ENCODE assay signal across 20 cellular contexts in genomic region chr12:107309020-107309419, GRCh38.
DNase-seq lines count a peak whose midpoint lies in the region; ATAC-seq, FAIRE-seq and TF ChIP-seq lines count a peak whose summit lies in the region.
"Had no signal": no experiment of that assay in that cellular context is flagged by ENCODE, and none has a peak within 500 bp of the region (broad histone marks: within the 10 kb centered on the region; RNA-seq: fewer than 3 reads in every experiment).

No MANE protein-coding gene starts in this region.

- 97% methylated on average over 3 of the region's 4 CpGs; no CpG with 5 or more reads in 1 of the 2 experiments for WGBS in H1 (ENCODE audit: extremely low coverage in 1 of 2, insufficient coverage in 1 of 2, insufficient read length in 1 of 2, insufficient replicate concordance in 2 of 2, low coverage in 1 of 2, low lambda C conversion rate in 2 of 2, missing lambda C conversion rate in 1 of 2), 2 experiments
- WGBS in gastroesophageal sphincter (ENCODE audit: low coverage in 1 of 2), 2 donors: 83% methylated on average over 2 of the region's 4 CpGs; no CpG with 5 or more reads in 1 of the 2 donors

- POLR2A ChIA-PET in T-cell (lab: Charles Lee): interaction anchor here (0.7 to 0.9 kb wide), 3 partner anchors 12 to 229 kb away, joined by 3 to 5 read pairs (median 3); no protein-coding TSS in a partner anchor
- POLR2A ChIA-PET in H1 (lab: Charles Lee; ENCODE audit: partially characterized antibody): interaction anchor here (0.7 kb wide), 2 partner anchors 99 to 447 kb away, joined by 3 read pairs; no protein-coding TSS in a partner anchor

- no peak overlapping the region for H2AK5ac ChIP-seq in H1 (ENCODE audit: low read depth, low read length)

- H2BK15ac ChIP-seq in H1 (ENCODE audit: low read length): no peak overlapping the region

- H3K4me2 ChIP-seq in H1 (ENCODE audit: insufficient read depth in 1 of 2, low read depth in 2 of 2, low read length in 2 of 2): no peak overlapping the region

- H3K79me2 ChIP-seq in H1 (ENCODE audit: control insufficient read depth in 1 of 2, insufficient read depth in 2 of 2, low read length in 2 of 2): no peaks in the 10 kb centered on the region

- no peaks in the 10 kb centered on the region for H3K9me3 ChIP-seq in CD4-positive, CD25-positive, alpha-beta regulatory T cell (ENCODE audit: control insufficient read depth in 2 of 2, low read length in 2 of 2)
- H3K9me3 ChIP-seq in H1 (ENCODE audit: insufficient read depth in 2 of 2, low read depth in 1 of 2, low read length in 1 of 2) (no peaks in the 10 kb centered on the region; a peak in 1 of 4 replicates), gastroesophageal sphincter (peaks cover 0 to 15% (median 0%) of the 10 kb centered on the region in 3 donors), left ventricle myocardium inferior (replicated peaks) (no peaks in the 10 kb centered on the region)
- H3K9me3 ChIP-seq: adrenal gland, Caco-2, lower lobe of right lung, psoas muscle, suprapubic skin had no signal

- H3K14ac ChIP-seq in H1 (ENCODE audit: insufficient read length): no peak overlapping the region

- H3K27me3 ChIP-seq in CD4-positive, CD25-positive, alpha-beta regulatory T cell (ENCODE audit: control insufficient read depth, insufficient read depth, low read length): peaks cover 24% of the 10 kb centered on the region
- H3K27me3 ChIP-seq in H1 (replicated peaks in 1 of 4; ENCODE audit: control insufficient read depth in 3 of 4, extremely low read depth in 1 of 4, insufficient read depth in 3 of 4, low read length in 3 of 4) (peaks cover 0 to 2% (median 0%) of the 10 kb centered on the region in 4 experiments; a peak in 1 of 7 replicates), gastroesophageal sphincter (peaks cover 54% of the 10 kb centered on the region), left ventricle myocardium inferior (ENCODE audit: low read depth) (peaks cover 79% of the 10 kb centered on the region)
- H3K27me3 ChIP-seq: brain microvascular endothelial cell had no signal

- no peak overlapping the region for H3K9ac ChIP-seq in H1 (replicated peaks in 1 of 4; ENCODE audit: extremely low read depth in 1 of 4, low read depth in 3 of 4, low read length in 3 of 4)

- H3K56ac ChIP-seq in H1 (replicated peaks; ENCODE audit: insufficient read length, low read depth, low read length): no peak overlapping the region

- no peak overlapping the region for H2BK5ac ChIP-seq in H1 (ENCODE audit: low read depth, low read length)

- H3K36me3 Mint-ChIP-seq in CD4-positive, CD25-positive, alpha-beta regulatory T cell: no peaks in the 10 kb centered on the region
- H3K36me3 Mint-ChIP-seq in T-cell: no peaks in the 10 kb centered on the region

- peak overlapping the region in 1 of 3 donors; percentile 79 for H3K27ac Mint-ChIP-seq in CD4-positive, CD25-positive, alpha-beta regulatory T cell
- peak overlapping the region; percentile 17 to 48 for H3K27ac Mint-ChIP-seq in T-cell

- no peak overlapping the region for H2BK20ac ChIP-seq in H1 (ENCODE audit: low read length)

- no peak overlapping the region for H4K91ac ChIP-seq in H1 (replicated peaks; ENCODE audit: insufficient read length, low read length)

- H3K36me3 ChIP-seq in CD4-positive, CD25-positive, alpha-beta regulatory T cell (ENCODE audit: control insufficient read depth, insufficient read depth, low read length): no peaks in the 10 kb centered on the region
- H3K36me3 ChIP-seq in H1 (ENCODE audit: control insufficient read depth in 2 of 4, insufficient read depth in 4 of 4, low read length in 3 of 4) (no peaks in the 10 kb centered on the region), gastroesophageal sphincter (no peaks in the 10 kb centered on the region), left ventricle myocardium inferior (no peaks in the 10 kb centered on the region)
- H3K36me3 ChIP-seq: adrenal gland, brain microvascular endothelial cell, lower lobe of right lung, suprapubic skin had no signal

- H3K23ac ChIP-seq in H1 (ENCODE audit: insufficient read length): no peak overlapping the region

- H3K23me2 ChIP-seq in H1 (ENCODE audit: low read depth, low read length): no peaks in the 10 kb centered on the region

- TF ChIP-seq RAD21 in H1 (IDR thresholded peaks at IDR 0.05 in 1 of 2, conservative IDR thresholded peaks at IDR 0.05 in 1 of 2; ENCODE audit: low read depth in 2 of 2, low read length in 2 of 2): no peak

- no peak for FAIRE-seq in H1 (lab: Jason Lieb, UNC)
- FAIRE-seq: colon, kidney had no signal

- peaks cover 47% of the 10 kb centered on the region for H3K27me3 Mint-ChIP-seq in CD4-positive, CD25-positive, alpha-beta regulatory T cell
- peaks cover 0 to 3% of the 10 kb centered on the region in 2 donors for H3K27me3 Mint-ChIP-seq in T-cell

- TF ChIP-seq POLR2A in H1 (IDR thresholded peaks at IDR 0.05; ENCODE audit: control extremely low read depth in 1 of 2, low read depth in 2 of 2, low read length in 2 of 2): no peak
- no peak for TF ChIP-seq POLR2A in gastroesophageal sphincter (IDR thresholded peaks at IDR 0.05)

- H4K5ac ChIP-seq in H1 (ENCODE audit: insufficient read length, low read depth, low read length): no peak overlapping the region

- peaks cover 0 to 2% (median 0%) of the 10 kb centered on the region in 7 donors for H3K9me3 Mint-ChIP-seq in CD4-positive, CD25-positive, alpha-beta regulatory T cell
- no peaks in the 10 kb centered on the region for H3K9me3 Mint-ChIP-seq in T-cell

- no peak overlapping the region for H2AFZ ChIP-seq in H1 (ENCODE audit: low read length)

- H3K4ac ChIP-seq in H1 (replicated peaks; ENCODE audit: insufficient read length, low read depth, low read length): no peak overlapping the region

- no peak overlapping the region for H3K18ac ChIP-seq in H1 (ENCODE audit: extremely low read depth, low read length)

- peak; percentile 14 to 21 for DNase-seq in AML-193 (lab: John Stamatoyannopoulos, UW)
- peak in 1 of 3 donors; percentile 71 for DNase-seq in CD4-positive, CD25-positive, alpha-beta regulatory T cell
- DNase-seq in T-cell: peak in 22 of 34 experiments; percentile 3 to 52 (median 26)
- DNase-seq in H1 (ENCODE audit: low read depth in 1 of 2, low spot score in 2 of 2): no peak
- DNase-seq in DMS153 treated with DMSO at 0.1 percent for 48 hours (lab: John Stamatoyannopoulos, UW; ENCODE audit: unreplicated experiment): no peak
- no peak for DNase-seq in left ventricle myocardium inferior
- DNase-seq: adrenal gland, brain microvascular endothelial cell, Caco-2, GOT3, kidney, lower lobe of right lung, NCI-H1105, NCI-H2029, PC-3, psoas muscle, Right ventricle myocardium superior had no signal

- no peaks in the 10 kb centered on the region for H3K4me1 ChIP-seq in CD4-positive, CD25-positive, alpha-beta regulatory T cell (ENCODE audit: control insufficient read depth, insufficient read depth, low read length, poor library complexity, severe bottlenecking)
- peaks cover 0 to 8% (median 1%) of the 10 kb centered on the region in 4 experiments; a peak in 4 of 7 replicates for H3K4me1 ChIP-seq in H1 (replicated peaks in 1 of 4; ENCODE audit: control insufficient read depth in 3 of 4, insufficient read depth in 4 of 4, low read length in 3 of 4)
- no peaks in the 10 kb centered on the region for H3K4me1 ChIP-seq in gastroesophageal sphincter
- H3K4me1 ChIP-seq in left ventricle myocardium inferior: no peaks in the 10 kb centered on the region
- H3K4me1 ChIP-seq: adrenal gland, Caco-2, lower lobe of right lung, psoas muscle, suprapubic skin had no signal

- no peak for TF ChIP-seq EP300 in H1 (IDR thresholded peaks at IDR 0.05; ENCODE audit: borderline replicate concordance in 1 of 2, low read depth in 2 of 2, low read length in 2 of 2)
- TF ChIP-seq EP300 in gastroesophageal sphincter (IDR thresholded peaks at IDR 0.05): no peak

- no peak overlapping the region for H3K27ac ChIP-seq in CD4-positive, CD25-positive, alpha-beta regulatory T cell (ENCODE audit: insufficient read depth, low read length, poor library complexity, severe bottlenecking)
- H3K27ac ChIP-seq in H1 (ENCODE audit: low read depth, low read length): no peak overlapping the region
- H3K27ac ChIP-seq in gastroesophageal sphincter: no peak overlapping the region
- H3K27ac ChIP-seq in left ventricle myocardium inferior (replicated peaks): no peak overlapping the region
- H3K27ac ChIP-seq: adrenal gland, brain microvascular endothelial cell, lower lobe of right lung, psoas muscle, suprapubic skin had no signal

- TF ChIP-seq CTCF in H1 (IDR thresholded peaks at IDR 0.05; ENCODE audit: control extremely low read depth in 1 of 3, insufficient read depth in 1 of 3, low read depth in 1 of 3, low read length in 3 of 3) (no peak), gastroesophageal sphincter (IDR thresholded peaks at IDR 0.05) (no peak), left ventricle myocardium inferior (IDR thresholded peaks at IDR 0.05; ENCODE audit: borderline replicate concordance) (no peak)

- ATAC-seq in CD4-positive, CD25-positive, alpha-beta regulatory T cell (ENCODE audit: low read depth in 2 of 2): peak; percentile 53 to 57
- ATAC-seq in T-cell (replicated peaks in 1 of 4) (peak; percentile 75 to 99 (median 92)), gastroesophageal sphincter (no peak)
- ATAC-seq: lower lobe of right lung, PC-3, psoas muscle had no signal

- peak overlapping the region; percentile 69; the same call in 1 of the 2 replicates for H2BK12ac ChIP-seq in H1 (ENCODE audit: low read depth, low read length)

- H3K4me3 ChIP-seq in CD4-positive, CD25-positive, alpha-beta regulatory T cell (ENCODE audit: low read depth, low read length): no peak overlapping the region
- H3K4me3 ChIP-seq in H1 (ENCODE audit: extremely low read depth in 1 of 4, insufficient read depth in 2 of 4, low read depth in 3 of 4, low read length in 4 of 4) (no peak overlapping the region), gastroesophageal sphincter (no peak overlapping the region), left ventricle myocardium inferior (no peak overlapping the region)
- H3K4me3 ChIP-seq: adrenal gland, lower lobe of right lung, psoas muscle, suprapubic skin had no signal

- no peak overlapping the region for H2BK120ac ChIP-seq in H1 (replicated peaks; ENCODE audit: low read depth, low read length)

- H3K79me1 ChIP-seq in H1 (ENCODE audit: low read depth, low read length): no peaks in the 10 kb centered on the region

- no peaks in the 10 kb centered on the region for H4K20me1 ChIP-seq in H1 (replicated peaks in 1 of 2; ENCODE audit: control insufficient read depth in 1 of 2, insufficient read depth in 2 of 2, low read length in 2 of 2)

- no peak overlapping the region for H3K4me3 Mint-ChIP-seq in CD4-positive, CD25-positive, alpha-beta regulatory T cell
- H3K4me3 Mint-ChIP-seq in T-cell: no peak overlapping the region

- intact Hi-C loops in left ventricle myocardium inferior (cut with micrococcal nuclease): no loop called here

- no peak overlapping the region for H4K8ac ChIP-seq in H1 (ENCODE audit: extremely low read depth, insufficient read depth, low read length)

- peaks cover 0 to 12% (median 2%) of the 10 kb centered on the region in 4 donors for H3K4me1 Mint-ChIP-seq in CD4-positive, CD25-positive, alpha-beta regulatory T cell
- peaks cover 14 to 22% (median 21%) of the 10 kb centered on the region in 3 donors for H3K4me1 Mint-ChIP-seq in T-cell

- CTCF ChIA-PET in T-cell (lab: Charles Lee): interaction anchor here in 1 of 2 donors (0.9 kb wide), 1 partner anchor 93 kb away, joined by 4 read pairs; no protein-coding TSS in a partner anchor
- CTCF ChIA-PET in H1 (lab: Charles Lee; ENCODE audit: partially characterized antibody): interaction anchor here (0.7 to 1.8 kb wide), 2 partner anchors 177 to 182 kb away, joined by 3 to 5 read pairs; no protein-coding TSS in a partner anchor

Comparison
In these comparisons a context has a peak if more than half of its experiments do, and no peak if none do; other contexts are left out.
1. DNase-seq: peak in AML-193 (2 of 2) and T-cell (22 of 34); none in H1 (0 of 2), DMS153 treated with DMSO at 0.1 percent for 48 hours (single experiment) and left ventricle myocardium inferior (single experiment).